ENCODE assay signal across 33 cellular contexts in genomic region chr17:61533797-61534196, GRCh38. TPM values are rescaled to one million over a fixed set of nuclear protein-coding genes. Genes with fewer than 3 reads are reported as not detected.
"Had no signal": no experiment of that assay in that cellular context is flagged by ENCODE, and none has a peak within 500 bp of the region (broad histone marks: within the 10 kb centered on the region; RNA-seq: fewer than 3 reads in every experiment).

No MANE protein-coding gene starts in this region.

- FAIRE-seq: colon had no signal

- H3K27ac Mint-ChIP-seq: activated CD4-positive, alpha-beta T cell treated with anti-CD3 and anti-CD28 coated beads for 36 hours; activated CD8-positive, alpha-beta T cell treated with anti-CD3 and anti-CD28 coated beads for 36 hours; activated naive CD8-positive, alpha-beta T cell; activated naive CD8-positive, alpha-beta T cell treated with anti-CD3 and anti-CD28 coated beads, Interleukin-2, amount 50 U/mL, for 24 hours; activated T-helper 17 cell treated with anti-CD3 and anti-CD28 coated beads, Interleukin-2, amount 50 U/mL, for 72 hours; effector memory CD8-positive, alpha-beta T cell had no signal

- H3K9me3 Mint-ChIP-seq: activated CD8-positive, alpha-beta T cell treated with anti-CD3 and anti-CD28 coated beads for 36 hours; activated naive CD8-positive, alpha-beta T cell treated with anti-CD3 and anti-CD28 coated beads, Interleukin-2, amount 50 U/mL, for 24 hours; activated T-cell treated with anti-CD3 and anti-CD28 coated beads, Interleukin-2, amount 50 U/mL, for 4 hours; activated T-helper 17 cell treated with anti-CD3 and anti-CD28 coated beads, Interleukin-2, amount 50 U/mL, for 72 hours; effector memory CD8-positive, alpha-beta T cell had no signal

- DNase-seq: activated CD4-positive, alpha-beta T cell treated with anti-CD3 and anti-CD28 coated beads for 36 hours; activated CD4-positive, alpha-beta T cell treated with anti-CD3 and anti-CD28 coated beads, Interleukin-2, amount 50 U/mL, for 1 hour; activated CD4-positive, alpha-beta T cell treated with anti-CD3 and anti-CD28 coated beads, Interleukin-2, amount 50 U/mL, for 48 hours; activated CD4-positive, CD25-positive, alpha-beta regulatory T cell; activated CD4-positive, CD25-positive, alpha-beta regulatory T cell treated with anti-CD3 and anti-CD28 coated beads, Interleukin-2, amount 50 U/mL, for 72 hours; activated CD8-positive, alpha-beta memory T cell treated with anti-CD3 and anti-CD28 coated beads for 24 hours; activated CD8-positive, alpha-beta T cell treated with anti-CD3 and anti-CD28 coated beads for 36 hours; activated effector memory CD4-positive, alpha-beta T cell treated with Interleukin-2 at 50 U/mL for 16 hours; activated gamma-delta T cell treated with Interleukin-2 at 50 U/mL for 16 hours; activated naive CD4-positive, alpha-beta T cell treated with anti-CD3 and anti-CD28 coated beads, Interleukin-2, amount 50 U/mL, for 16 hours; activated naive CD4-positive, alpha-beta T cell treated with Interleukin-2 at 50 U/mL for 16 hours; activated naive CD8-positive, alpha-beta T cell treated with anti-CD3 and anti-CD28 coated beads, Interleukin-2, amount 50 U/mL, for 24 hours; activated T-cell treated with anti-CD3 and anti-CD28 coated beads, Interleukin-2, amount 50 U/mL, for 4 hours; adrenal gland; amygdala; aorta; body of pancreas; caudate nucleus; cortex of kidney; dermis blood vessel endothelial cell; effector CD4-positive, alpha-beta T cell; effector memory CD8-positive, alpha-beta T cell; erythroblast; foreskin keratinocyte; gastrocnemius medialis; glutamatergic neuron; heart left ventricle; T-helper 2 cell had no signal

- H3K36me3 ChIP-seq: adrenal gland, esophagus muscularis mucosa, gastrocnemius medialis, heart left ventricle had no signal

- H3K4me3 Mint-ChIP-seq: activated CD4-positive, alpha-beta T cell treated with anti-CD3 and anti-CD28 coated beads for 36 hours; activated CD8-positive, alpha-beta T cell treated with anti-CD3 and anti-CD28 coated beads for 36 hours; activated naive CD8-positive, alpha-beta T cell; activated naive CD8-positive, alpha-beta T cell treated with anti-CD3 and anti-CD28 coated beads, Interleukin-2, amount 50 U/mL, for 24 hours; activated T-cell treated with anti-CD3 and anti-CD28 coated beads, Interleukin-2, amount 50 U/mL, for 4 hours; activated T-helper 17 cell treated with anti-CD3 and anti-CD28 coated beads, Interleukin-2, amount 50 U/mL, for 72 hours; effector memory CD8-positive, alpha-beta T cell had no signal

- ATAC-seq: activated CD4-positive, alpha-beta T cell treated with anti-CD3 and anti-CD28 coated beads for 36 hours; activated CD8-positive, alpha-beta T cell treated with anti-CD3 and anti-CD28 coated beads for 36 hours; activated naive CD8-positive, alpha-beta T cell treated with anti-CD3 and anti-CD28 coated beads, Interleukin-2, amount 50 U/mL, for 24 hours; activated T-cell treated with anti-CD3 and anti-CD28 coated beads, Interleukin-2, amount 50 U/mL, for 4 hours; activated T-helper 17 cell treated with anti-CD3 and anti-CD28 coated beads, Interleukin-2, amount 50 U/mL, for 72 hours; body of pancreas; effector memory CD8-positive, alpha-beta T cell; foreskin keratinocyte; gastrocnemius medialis; heart left ventricle had no signal

- H3K27me3 ChIP-seq: adrenal gland, body of pancreas, esophagus muscularis mucosa, foreskin keratinocyte, gastrocnemius medialis, heart left ventricle had no signal

- H3K4me3 ChIP-seq: adrenal gland, body of pancreas, esophagus muscularis mucosa, gastrocnemius medialis, heart left ventricle had no signal

- H3K27ac ChIP-seq: adrenal gland, body of pancreas, esophagus muscularis mucosa, foreskin keratinocyte, gastrocnemius medialis, heart left ventricle had no signal

- H3K36me3 Mint-ChIP-seq: activated naive CD8-positive, alpha-beta T cell had no signal

- H3K9me3 ChIP-seq: adrenal gland, body of pancreas, esophagus muscularis mucosa, gastrocnemius medialis, heart left ventricle had no signal

- H3K4me1 ChIP-seq: adrenal gland, body of pancreas, esophagus muscularis mucosa, foreskin keratinocyte, gastrocnemius medialis, heart left ventricle had no signal

RNA-seq across cellular contexts. Expression of gene NACA2, which starts 57.2 kb away (rescaled TPM):
- total RNA-seq: activated CD4-positive, alpha-beta T cell treated with anti-CD3 and anti-CD28 coated beads for 36 hours; activated CD8-positive, alpha-beta T cell treated with anti-CD3 and anti-CD28 coated beads for 36 hours; activated T-cell treated with anti-CD3 and anti-CD28 coated beads, Interleukin-2, amount 50 U/mL, for 4 hours; activated T-helper 17 cell treated with anti-CD3 and anti-CD28 coated beads, Interleukin-2, amount 50 U/mL, for 72 hours; adrenal gland; aorta; chondrocyte; dermis blood vessel endothelial cell; esophagus muscularis mucosa; foreskin keratinocyte; gastrocnemius medialis; heart left ventricle had no signal
- polyA plus RNA-seq: foreskin keratinocyte had no signal
